Comparison of ENCODE assay signal across 8 cellular contexts in genomic region chr20:50186151-50186885, GRCh38. TPM values are rescaled to one million over a fixed set of nuclear protein-coding genes. Genes with fewer than 3 reads are reported as not detected.
DNase-seq lines count a peak whose midpoint lies in the region; ATAC-seq lines count a peak whose summit lies in the region.

No MANE protein-coding gene starts in this region.

- no peak for ATAC-seq in HG03108 (IDR thresholded peaks at IDR 0.05; ENCODE audit: unreplicated experiment)

- DNase-seq in GDM1 (lab: John Stamatoyannopoulos, UW) (peak; percentile 66), NCI-H1092 treated with DMSO at 0.1 percent for 48 hours (lab: John Stamatoyannopoulos, UW) (peak; percentile 72), SKM-1 (lab: John Stamatoyannopoulos, UW; ENCODE audit: unreplicated experiment) (peak; percentile 62), head of caudate nucleus (peak; percentile 83 to 100 (median 96)), posterior vena cava (ENCODE audit: low spot score) (peak; percentile 97), ureter (ENCODE audit: low spot score) (peak; percentile 94)
- DNase-seq in activated naive CD4-positive, alpha-beta T cell treated with anti-CD3 and anti-CD28 coated beads, Interleukin-2, amount 50 U/mL, for 16 hours = peak; percentile 86

- intact Hi-C loops in head of caudate nucleus (cut with DNase I) = loop anchor here (5.0 kb wide), 1 partner anchor 391 kb away; no protein-coding TSS in a partner anchor
- intact Hi-C loops in posterior vena cava (cut with DNase I) = loop anchor here (2.0 to 5.0 kb wide), 4 partner anchors 274 to 561 kb away; no protein-coding TSS in a partner anchor

RNA-seq across cellular contexts. Expression of gene CEBPB, which starts 4.3 kb away (rescaled TPM):
- total RNA-seq in posterior vena cava = 100 to 1,000 TPM in 1 of 2 donors, 10 to 100 TPM in 1; 95.5 to 170 TPM
- total RNA-seq in ureter = 59.3 TPM

RNA-seq across cellular contexts. Expression of gene PEDS1, which starts 32.8 kb away (rescaled TPM):
- total RNA-seq in posterior vena cava (10 to 100 TPM; 31.5 to 35.5 TPM), ureter (31.3 TPM)
